In the genomic region with DNA sequence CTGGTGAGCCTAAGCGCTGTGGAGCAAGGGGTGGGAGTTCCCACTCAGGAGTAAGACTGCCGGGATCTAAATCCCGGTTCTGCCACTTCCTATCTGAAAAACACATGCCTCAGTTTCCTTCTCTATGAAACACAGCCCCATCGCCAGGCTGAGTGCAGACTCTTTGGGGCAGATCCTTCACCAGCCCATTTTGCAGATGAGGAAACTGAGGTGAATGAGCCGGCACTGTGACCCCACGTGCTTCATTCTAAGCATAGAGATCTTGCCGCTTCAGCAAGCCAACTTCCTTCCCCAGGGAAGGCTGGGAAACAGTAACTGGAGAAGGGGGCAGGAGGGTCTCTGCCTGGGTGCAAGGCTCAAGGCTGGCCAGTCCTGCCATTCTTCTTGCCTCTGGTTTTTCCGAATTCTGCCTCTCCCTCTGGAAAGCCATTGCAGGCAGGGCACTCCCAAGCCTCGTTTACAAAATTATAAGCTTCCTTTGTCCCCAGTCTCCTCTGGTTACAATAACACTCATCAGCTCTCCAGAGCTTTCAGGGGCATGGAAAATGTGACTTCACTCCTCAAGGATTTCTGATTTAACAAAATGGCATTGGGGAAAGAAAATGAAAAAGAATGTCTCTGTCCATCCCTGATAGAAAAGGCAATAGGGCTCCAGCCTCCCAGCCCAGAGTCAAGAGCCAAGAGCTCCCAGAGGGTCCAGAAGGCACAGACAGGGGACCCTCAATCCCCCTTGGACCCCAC, we compare ENCODE assay signal across 20 cellular contexts.
DNase-seq lines count a peak whose midpoint lies in the region; ATAC-seq lines count a peak whose summit lies in the region.
"Had no signal": no experiment of that assay in that cellular context is flagged by ENCODE, and none has a peak within 500 bp of the region (broad histone marks: within the 10 kb centered on the region; RNA-seq: fewer than 3 reads in every experiment).

No MANE protein-coding gene starts in this region.

- peak overlapping the region; percentile 31 for H3K27ac ChIP-seq in stomach smooth muscle (ENCODE audit: low read length)
- H3K27ac ChIP-seq: BLaER1, prostate gland, WERI-Rb-1 had no signal

- H3K27me3 Mint-ChIP-seq in activated CD4-positive, alpha-beta memory T cell treated with anti-CD3 and anti-CD28 coated beads, Interleukin-2, amount 10 ng/mL, durations not matched to agents 7 days and 5 days = peaks cover 6% of the 10 kb centered on the region
- peaks cover 5 to 13% of the 10 kb centered on the region in 2 donors for H3K27me3 Mint-ChIP-seq in T-cell
- H3K27me3 Mint-ChIP-seq: stimulated activated naive CD8-positive, alpha-beta T cell treated with anti-CD3 and anti-CD28 coated beads, Interleukin-15, amount 100 ng/mL, for 72 hours had no signal

- peak; percentile 26 for DNase-seq in EL
- peak; percentile 42 for DNase-seq in amniotic stem cell (lab: John Stamatoyannopoulos, UW)
- DNase-seq in iris pigment epithelial cell (ENCODE audit: low read depth) = peak; percentile 39
- DNase-seq in activated CD4-positive, alpha-beta memory T cell treated with anti-CD3 and anti-CD28 coated beads, Interleukin-2, amount 10 ng/mL, durations not matched to agents 7 days and 5 days = no peak
- no peak for DNase-seq in posterior vena cava (ENCODE audit: low spot score)
- DNase-seq in T-cell = no peak
- DNase-seq: activated effector memory CD4-positive, alpha-beta T cell treated with Interleukin-2 at 50 U/mL for 16 hours; erythroblast; heart right ventricle; kidney; NCI-H187; NCI-H526 treated with DMSO at 0.1 percent for 48 hours; PC-3; stimulated activated naive CD8-positive, alpha-beta T cell treated with anti-CD3 and anti-CD28 coated beads, Interleukin-15, amount 100 ng/mL, for 72 hours; WERI-Rb-1 had no signal

- H3K4me3 Mint-ChIP-seq in activated CD4-positive, alpha-beta memory T cell treated with anti-CD3 and anti-CD28 coated beads, Interleukin-2, amount 10 ng/mL, durations not matched to agents 7 days and 5 days = no peak overlapping the region
- no peak overlapping the region for H3K4me3 Mint-ChIP-seq in T-cell
- H3K4me3 Mint-ChIP-seq: dendritic cell treated with granulocyte-macrophage colony-stimulating factor and Interleukin-4, amounts not matched to agents 40 ng/mL and 50 ng/mL, for 4 days; stimulated activated naive CD8-positive, alpha-beta T cell treated with anti-CD3 and anti-CD28 coated beads, Interleukin-15, amount 100 ng/mL, for 72 hours had no signal

- CTCF ChIA-PET in activated CD4-positive, alpha-beta memory T cell treated with anti-CD3 and anti-CD28 coated beads, Interleukin-2, amount 10 ng/mL, durations not matched to agents 7 days and 5 days (lab: Charles Lee) = no interaction called here
- CTCF ChIA-PET in T-cell (lab: Charles Lee) = interaction anchor here in 1 of 2 donors (1.5 kb wide), 1 partner anchor 41 kb away, joined by 4 read pairs; no protein-coding TSS in a partner anchor

- peaks cover 0 to 3% of the 10 kb centered on the region in 2 donors for H3K36me3 ChIP-seq in stomach smooth muscle (ENCODE audit: control insufficient read depth in 2 of 2, insufficient read depth in 2 of 2, low read length in 2 of 2)
- H3K36me3 ChIP-seq: BLaER1, prostate gland, WERI-Rb-1 had no signal

- no peak overlapping the region for H3K27ac Mint-ChIP-seq in activated CD4-positive, alpha-beta memory T cell treated with anti-CD3 and anti-CD28 coated beads, Interleukin-2, amount 10 ng/mL, durations not matched to agents 7 days and 5 days
- H3K27ac Mint-ChIP-seq in T-cell = no peak overlapping the region
- H3K27ac Mint-ChIP-seq: dendritic cell treated with granulocyte-macrophage colony-stimulating factor and Interleukin-4, amounts not matched to agents 40 ng/mL and 50 ng/mL, for 4 days had no signal

- H3K4me1 ChIP-seq in stomach smooth muscle (ENCODE audit: control insufficient read depth, insufficient read depth, low read length) = peaks cover 53% of the 10 kb centered on the region
- H3K4me1 ChIP-seq: prostate gland had no signal

- H3K9ac ChIP-seq in stomach smooth muscle (ENCODE audit: low read length in 2 of 2) = peak overlapping the region in 1 of 2 donors; percentile 14
- H3K9ac ChIP-seq: BLaER1 had no signal

- intact Hi-C loops in posterior vena cava (cut with DNase I) = loop anchor here in 1 of 2 donors (10.0 kb wide), 1 partner anchor 1059 kb away; a partner anchor contains a TSS

- no peaks in the 10 kb centered on the region for H3K36me3 Mint-ChIP-seq in activated CD4-positive, alpha-beta memory T cell treated with anti-CD3 and anti-CD28 coated beads, Interleukin-2, amount 10 ng/mL, durations not matched to agents 7 days and 5 days (ENCODE audit: low read depth)
- no peaks in the 10 kb centered on the region for H3K36me3 Mint-ChIP-seq in T-cell

- POLR2A ChIA-PET in activated CD4-positive, alpha-beta memory T cell treated with anti-CD3 and anti-CD28 coated beads, Interleukin-2, amount 10 ng/mL, durations not matched to agents 7 days and 5 days (lab: Charles Lee) = no interaction called here
- POLR2A ChIA-PET in T-cell (lab: Charles Lee) = no interaction called here

- ATAC-seq in HG02678 (IDR thresholded peaks at IDR 0.05; ENCODE audit: unreplicated experiment) (no peak), T-cell (replicated peaks in 1 of 4) (no peak)
- ATAC-seq: PC-3; stimulated activated naive CD8-positive, alpha-beta T cell treated with anti-CD3 and anti-CD28 coated beads, Interleukin-15, amount 100 ng/mL, for 72 hours had no signal

- no peaks in the 10 kb centered on the region for H3K9me3 Mint-ChIP-seq in activated CD4-positive, alpha-beta memory T cell treated with anti-CD3 and anti-CD28 coated beads, Interleukin-2, amount 10 ng/mL, durations not matched to agents 7 days and 5 days
- H3K9me3 Mint-ChIP-seq in T-cell = no peaks in the 10 kb centered on the region
- H3K9me3 Mint-ChIP-seq: dendritic cell treated with granulocyte-macrophage colony-stimulating factor and Interleukin-4, amounts not matched to agents 40 ng/mL and 50 ng/mL, for 4 days had no signal

- no peaks in the 10 kb centered on the region for H3K27me3 ChIP-seq in stomach smooth muscle (ENCODE audit: control insufficient read depth in 1 of 2, insufficient read depth in 2 of 2, low read length in 2 of 2)
- H3K27me3 ChIP-seq: BLaER1 had no signal

- H3K4me1 Mint-ChIP-seq in activated CD4-positive, alpha-beta memory T cell treated with anti-CD3 and anti-CD28 coated beads, Interleukin-2, amount 10 ng/mL, durations not matched to agents 7 days and 5 days = peaks cover 14% of the 10 kb centered on the region
- peaks cover 20 to 30% (median 25%) of the 10 kb centered on the region in 3 donors for H3K4me1 Mint-ChIP-seq in T-cell

- no peak overlapping the region for H3K4me3 ChIP-seq in stomach smooth muscle (ENCODE audit: low read length in 2 of 2)
- H3K4me3 ChIP-seq: BLaER1, heart right ventricle, prostate gland had no signal

- H3K9me3 ChIP-seq in stomach smooth muscle (ENCODE audit: control insufficient read depth in 2 of 2, low read length in 2 of 2) = no peaks in the 10 kb centered on the region
- H3K9me3 ChIP-seq: BLaER1, heart right ventricle, prostate gland had no signal

Comparison
In these comparisons a context has a peak if more than half of its experiments do, and no peak if none do; other contexts are left out.
1. DNase-seq: peak in EL (single experiment), amniotic stem cell (single experiment) and iris pigment epithelial cell (single experiment); none in activated CD4-positive, alpha-beta memory T cell treated with anti-CD3 and anti-CD28 coated beads, Interleukin-2, amount 10 ng/mL, durations not matched to agents 7 days and 5 days (single experiment), posterior vena cava (single experiment) and T-cell (0 of 34).